12 cellular contexts compared by ENCODE assay signal in the genomic region with DNA sequence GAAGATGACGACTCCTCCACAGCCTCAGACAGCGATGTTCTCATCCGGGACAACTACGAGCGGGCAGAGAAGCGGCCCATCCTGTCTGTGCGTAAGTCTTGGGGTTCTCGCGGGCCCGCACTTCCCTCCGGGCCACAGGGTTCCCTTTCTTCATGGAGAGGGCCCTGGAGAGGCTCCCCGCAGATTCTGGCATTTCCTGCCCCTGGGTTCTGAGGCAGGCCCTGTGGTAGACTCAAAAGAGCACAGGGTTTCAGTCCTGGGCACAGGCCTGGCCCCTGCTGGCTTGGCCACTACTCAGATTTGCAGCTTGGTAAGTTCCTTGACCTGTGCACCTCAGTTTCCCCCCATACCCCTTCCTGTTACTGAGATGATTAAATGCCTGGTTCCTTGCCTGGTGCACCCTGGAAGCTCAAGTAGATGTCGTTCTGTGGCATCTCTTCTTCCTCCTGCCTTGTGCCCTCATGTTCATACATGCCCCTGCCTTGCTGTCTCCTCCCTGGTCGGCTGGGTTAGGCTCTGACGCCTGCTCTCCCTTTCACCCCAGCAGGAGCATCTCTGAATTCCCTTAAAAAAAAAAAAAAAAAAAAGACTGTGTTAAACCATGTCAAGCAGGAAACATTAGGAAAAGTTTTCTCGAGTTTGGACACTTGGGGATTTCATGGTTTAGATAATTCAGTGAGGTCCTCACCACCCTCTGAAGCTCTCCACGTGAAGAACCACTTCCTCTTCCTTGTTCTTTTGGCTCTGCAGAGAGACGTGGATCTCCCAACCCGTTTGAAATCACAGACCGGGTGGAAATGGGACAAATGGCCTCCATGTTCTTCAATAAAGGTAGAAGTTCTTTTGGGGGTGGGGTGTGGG. TPM values are rescaled to one million over a fixed set of nuclear protein-coding genes. Genes with fewer than 3 reads are reported as not detected.
DNase-seq lines count a peak whose midpoint lies in the region; ATAC-seq, FAIRE-seq and TF ChIP-seq lines count a peak whose summit lies in the region.
"Had no signal": no experiment of that assay in that cellular context is flagged by ENCODE, and none has a peak within 500 bp of the region (broad histone marks: within the 10 kb centered on the region; RNA-seq: fewer than 3 reads in every experiment).

No MANE protein-coding gene starts in this region.

- intact Hi-C loops in activated naive CD4-positive, alpha-beta T cell treated with anti-CD3 and anti-CD28 coated beads for 36 hours (cut with micrococcal nuclease) = loop anchor here (1.0 to 2.0 kb wide), 3 partner anchors 46 to 170 kb away; no protein-coding TSS in a partner anchor
- intact Hi-C loops in sciatic nerve (cut with DNase I) = no loop called here

- POLR2A ChIA-PET in activated naive CD8-positive, alpha-beta T cell treated with anti-CD3 and anti-CD28 coated beads, Interleukin-2, amount 10 ng/mL, durations not matched to agents 7 days and 5 days (lab: Charles Lee) = interaction anchor here (0.6 to 2.3 kb wide), 12 partner anchors 9 to 222 kb away, joined by 3 to 10 read pairs (median 6); a partner anchor contains a TSS

- TF ChIP-seq CTCF in D721Med (IDR thresholded peaks at IDR 0.05; ENCODE audit: insufficient read depth, missing control alignments) = no peak

- peaks cover 42% of the 10 kb centered on the region for H3K4me1 Mint-ChIP-seq in activated naive CD4-positive, alpha-beta T cell treated with anti-CD3 and anti-CD28 coated beads for 36 hours (ENCODE audit: low read depth)
- H3K4me1 Mint-ChIP-seq in activated naive CD8-positive, alpha-beta T cell treated with anti-CD3 and anti-CD28 coated beads, Interleukin-2, amount 10 ng/mL, durations not matched to agents 7 days and 5 days = peaks cover 31% of the 10 kb centered on the region

- no peak for FAIRE-seq in D721Med (lab: Jason Lieb, UNC)

- H3K9me3 Mint-ChIP-seq in activated naive CD4-positive, alpha-beta T cell treated with anti-CD3 and anti-CD28 coated beads for 36 hours = no peaks in the 10 kb centered on the region
- no peaks in the 10 kb centered on the region for H3K9me3 Mint-ChIP-seq in activated naive CD8-positive, alpha-beta T cell treated with anti-CD3 and anti-CD28 coated beads, Interleukin-2, amount 10 ng/mL, durations not matched to agents 7 days and 5 days
- H3K9me3 Mint-ChIP-seq: activated B cell treated with CpG ODN at 0.5 μM for 24 hours, type B pancreatic cell had no signal

- H3K27ac Mint-ChIP-seq in activated naive CD4-positive, alpha-beta T cell treated with anti-CD3 and anti-CD28 coated beads for 36 hours = peak overlapping the region; percentile 46
- peak overlapping the region; percentile 59 for H3K27ac Mint-ChIP-seq in activated naive CD8-positive, alpha-beta T cell treated with anti-CD3 and anti-CD28 coated beads, Interleukin-2, amount 10 ng/mL, durations not matched to agents 7 days and 5 days
- H3K27ac Mint-ChIP-seq: activated B cell treated with CpG ODN at 0.5 μM for 24 hours, type B pancreatic cell had no signal

- DNase-seq in activated naive CD4-positive, alpha-beta T cell treated with anti-CD3 and anti-CD28 coated beads for 36 hours = no peak
- no peak for DNase-seq in activated naive CD4-positive, alpha-beta T cell (lab: John Stamatoyannopoulos, UW)
- DNase-seq in NOMO-1 treated with dmso at 0.1 percent for 144 hours (lab: John Stamatoyannopoulos, UW; ENCODE audit: unreplicated experiment) = peak; percentile 26
- no peak for DNase-seq in activated naive CD8-positive, alpha-beta T cell treated with anti-CD3 and anti-CD28 coated beads, Interleukin-2, amount 10 ng/mL, durations not matched to agents 7 days and 5 days
- DNase-seq in sciatic nerve (ENCODE audit: low spot score) = no peak
- DNase-seq in NCI-H1436 (lab: John Stamatoyannopoulos, UW) = no peak
- DNase-seq in D721Med (ENCODE audit: insufficient read length, low spot score) = no peak
- no peak for DNase-seq in NCI-H510A treated with DMSO at 0.1 percent for 48 hours (lab: John Stamatoyannopoulos, UW)
- DNase-seq: activated B cell treated with CpG ODN at 0.5 μM for 24 hours; PC-3; stimulated activated CD4-positive, alpha-beta T cell treated with anti-CD3 and anti-CD28 coated beads, Interleukin-12 subunit alpha, Interleukin-12 subunit beta, amount 100 ng/mL, for 4 hours had no signal

- no peak for ATAC-seq in activated naive CD8-positive, alpha-beta T cell treated with anti-CD3 and anti-CD28 coated beads, Interleukin-2, amount 10 ng/mL, durations not matched to agents 7 days and 5 days (ENCODE audit: low read depth)
- ATAC-seq in sciatic nerve = peak; percentile 45

- CTCF ChIA-PET in activated naive CD4-positive, alpha-beta T cell treated with anti-CD3 and anti-CD28 coated beads for 36 hours (lab: Charles Lee) = interaction anchor here (0.7 to 9.2 kb wide), 39 partner anchors 8 to 215 kb away, joined by 3 to 165 read pairs (median 7); a partner anchor contains a TSS

- H3K27me3 Mint-ChIP-seq in activated naive CD4-positive, alpha-beta T cell treated with anti-CD3 and anti-CD28 coated beads for 36 hours (ENCODE audit: low read depth) = no peaks in the 10 kb centered on the region
- H3K27me3 Mint-ChIP-seq in activated naive CD8-positive, alpha-beta T cell treated with anti-CD3 and anti-CD28 coated beads, Interleukin-2, amount 10 ng/mL, durations not matched to agents 7 days and 5 days = no peaks in the 10 kb centered on the region
- H3K27me3 Mint-ChIP-seq: activated B cell treated with CpG ODN at 0.5 μM for 24 hours, type B pancreatic cell had no signal

- H3K4me3 Mint-ChIP-seq in activated naive CD4-positive, alpha-beta T cell treated with anti-CD3 and anti-CD28 coated beads for 36 hours = no peak overlapping the region
- H3K4me3 Mint-ChIP-seq in activated naive CD8-positive, alpha-beta T cell treated with anti-CD3 and anti-CD28 coated beads, Interleukin-2, amount 10 ng/mL, durations not matched to agents 7 days and 5 days = peak overlapping the region; percentile 53
- H3K4me3 Mint-ChIP-seq: activated B cell treated with CpG ODN at 0.5 μM for 24 hours, type B pancreatic cell had no signal

- peaks cover 20% of the 10 kb centered on the region for H3K36me3 Mint-ChIP-seq in activated naive CD4-positive, alpha-beta T cell treated with anti-CD3 and anti-CD28 coated beads for 36 hours (ENCODE audit: low read depth)
- peaks cover 6% of the 10 kb centered on the region for H3K36me3 Mint-ChIP-seq in activated naive CD8-positive, alpha-beta T cell treated with anti-CD3 and anti-CD28 coated beads, Interleukin-2, amount 10 ng/mL, durations not matched to agents 7 days and 5 days

RNA-seq across cellular contexts. Expression of a gene that starts 14.3 kb away (rescaled TPM):
- 10 to 100 TPM; 42.1 to 43.9 TPM for total RNA-seq in activated naive CD4-positive, alpha-beta T cell treated with anti-CD3 and anti-CD28 coated beads for 36 hours
- total RNA-seq in activated naive CD8-positive, alpha-beta T cell treated with anti-CD3 and anti-CD28 coated beads, Interleukin-2, amount 10 ng/mL, durations not matched to agents 7 days and 5 days = 10 to 100 TPM; 37.6 to 42.1 TPM
- 50.3 TPM for total RNA-seq in sciatic nerve

RNA-seq across cellular contexts. Expression of a gene that starts 42.0 kb away (rescaled TPM):
- 10 to 100 TPM; 70.8 to 77.6 TPM for total RNA-seq in activated naive CD4-positive, alpha-beta T cell treated with anti-CD3 and anti-CD28 coated beads for 36 hours
- total RNA-seq in activated naive CD8-positive, alpha-beta T cell treated with anti-CD3 and anti-CD28 coated beads, Interleukin-2, amount 10 ng/mL, durations not matched to agents 7 days and 5 days = 100 to 1,000 TPM; 241 to 244 TPM
- 39.0 TPM for total RNA-seq in sciatic nerve

RNA-seq across cellular contexts. Expression of a gene that starts 53.4 kb away (rescaled TPM):
- total RNA-seq in activated naive CD4-positive, alpha-beta T cell treated with anti-CD3 and anti-CD28 coated beads for 36 hours = 1 to 10 TPM; 2.1 to 2.3 TPM
- 10 to 100 TPM; 24.7 to 27.5 TPM for total RNA-seq in activated naive CD8-positive, alpha-beta T cell treated with anti-CD3 and anti-CD28 coated beads, Interleukin-2, amount 10 ng/mL, durations not matched to agents 7 days and 5 days
- 3.6 TPM for total RNA-seq in sciatic nerve
